ENCODE assay signal across 13 cellular contexts in the genomic region with DNA sequence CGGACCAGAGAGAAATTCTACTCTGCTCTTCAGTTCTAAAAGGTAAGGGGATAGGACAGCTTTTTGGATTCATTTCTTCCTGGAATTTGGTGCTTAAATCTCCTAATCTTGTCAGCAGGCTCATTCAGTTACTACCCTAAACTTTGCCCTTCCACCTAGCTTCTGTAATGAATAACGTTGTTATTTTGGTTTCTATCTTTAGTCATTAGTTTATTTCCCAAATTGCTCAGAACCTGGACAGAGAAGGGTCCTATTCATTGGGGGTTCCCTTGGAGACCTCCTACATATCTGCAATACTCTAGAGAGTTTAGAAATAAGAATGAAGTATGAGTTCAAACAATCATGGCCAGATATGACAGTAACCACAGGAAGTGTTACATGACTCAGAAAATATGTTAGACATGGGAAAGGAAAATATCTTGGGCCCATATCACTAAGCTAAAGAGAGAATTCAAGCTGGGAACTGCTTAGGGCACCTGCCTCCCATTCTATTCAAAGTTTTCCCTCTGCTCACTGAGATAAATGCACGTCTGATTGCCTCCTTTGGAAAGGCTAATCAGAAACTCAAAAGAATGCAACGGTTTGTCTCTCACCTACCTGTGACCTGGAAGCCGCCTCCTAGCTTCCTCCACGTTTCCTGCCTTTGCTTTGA.
A peak's percentile ranks its signal among the peaks of the same experiment; 100 is the strongest.
DNase-seq lines count a peak whose midpoint lies in the region; ATAC-seq lines count a peak whose summit lies in the region.
"Had no signal": no experiment of that assay in that cellular context is flagged by ENCODE, and none has a peak within 500 bp of the region (broad histone marks: within the 10 kb centered on the region; RNA-seq: fewer than 3 reads in every experiment).

No MANE protein-coding gene starts in this region.

- ATAC-seq in GM21786 (IDR thresholded peaks at IDR 0.05; ENCODE audit: unreplicated experiment) (peak; percentile 76), HG03469 (IDR thresholded peaks at IDR 0.05; ENCODE audit: unreplicated experiment) (no peak)

- DNase-seq in Daoy (ENCODE audit: low read depth) (peak; percentile 51), M059J (ENCODE audit: low read depth) (peak; percentile 40), glomerular visceral epithelial cell (ENCODE audit: extremely low spot score) (peak; percentile 8), COR-L47 (lab: John Stamatoyannopoulos, UW) (no peak), SIG-M5 (lab: John Stamatoyannopoulos, UW) (no peak)
- no peak for DNase-seq in stimulated activated CD4-positive, alpha-beta T cell treated with anti-CD3 and anti-CD28 coated beads, Interleukin-15, amount 100 ng/mL, for 24 hours
- DNase-seq: activated effector memory CD4-positive, alpha-beta T cell treated with anti-CD3 and anti-CD28 coated beads, Interleukin-2, amount 50 U/mL, for 16 hours; C1 segment of cervical spinal cord; islet precursor cell; NCI-H1436 treated with DMSO at 0.1 percent for 48 hours; spleen had no signal

Comparison
In these comparisons a context has a peak if more than half of its experiments do, and no peak if none do; other contexts are left out.
1. DNase-seq: peak in Daoy (single experiment), M059J (single experiment) and glomerular visceral epithelial cell (single experiment); none in stimulated activated CD4-positive, alpha-beta T cell treated with anti-CD3 and anti-CD28 coated beads, Interleukin-15, amount 100 ng/mL, for 24 hours (single experiment), COR-L47 (single experiment) and SIG-M5 (single experiment).